ENCODE assay signal across 21 cellular contexts in genomic region chr2:241432824-241433448, GRCh38.
DNase-seq lines count a peak whose midpoint lies in the region; ATAC-seq and TF ChIP-seq lines count a peak whose summit lies in the region.
"Had no signal": no experiment of that assay in that cellular context is flagged by ENCODE, and none has a peak within 500 bp of the region (broad histone marks: within the 10 kb centered on the region; RNA-seq: fewer than 3 reads in every experiment).

No MANE protein-coding gene starts in this region.

- no peaks in the 10 kb centered on the region for H3K9me3 ChIP-seq in tibial nerve
- H3K9me3 ChIP-seq: BE2C, sigmoid colon had no signal

- TF ChIP-seq POLR2A in tibial nerve (IDR thresholded peaks at IDR 0.05) = no peak

- H3K4me1 ChIP-seq in tibial nerve = no peaks in the 10 kb centered on the region
- H3K4me1 ChIP-seq: BE2C, neural progenitor cell, sigmoid colon had no signal

- H3K4me3 ChIP-seq in tibial nerve = no peak overlapping the region
- H3K4me3 ChIP-seq: GM23248, neural progenitor cell, sigmoid colon had no signal

- DNase-seq in DMS153 (lab: John Stamatoyannopoulos, UW) (peak; percentile 68), NCI-H1436 (lab: John Stamatoyannopoulos, UW) (peak; percentile 51), NCI-H345 (lab: John Stamatoyannopoulos, UW) (peak; percentile 42), SKM-1 (lab: John Stamatoyannopoulos, UW; ENCODE audit: unreplicated experiment) (no peak), tibial nerve (ENCODE audit: low spot score in 2 of 2) (no peak)
- no peak for DNase-seq in activated CD4-positive, alpha-beta T cell treated with anti-CD3 and anti-CD28 coated beads, Interleukin-2, amount 50 U/mL, for 4 hours
- DNase-seq: activated CD8-positive, alpha-beta T cell treated with anti-CD3 and anti-CD28 coated beads for 36 hours; BE2C; glutamatergic neuron; GM23248; kidney; NCI-H1694 treated with DMSO at 0.1 percent for 48 hours; NCI-H526 treated with DMSO at 0.1 percent for 48 hours; sigmoid colon; SW 1271; T1000; trophoblast cell had no signal

- 85 to 87% methylated on average over 6 of the region's 6 CpGs for WGBS in tibial nerve, 2 donors

- ATAC-seq in GM21423 (IDR thresholded peaks at IDR 0.05; ENCODE audit: unreplicated experiment) = no peak
- ATAC-seq: activated CD8-positive, alpha-beta T cell treated with anti-CD3 and anti-CD28 coated beads for 36 hours had no signal

- H3K27ac ChIP-seq in VCaP = peak overlapping the region; percentile 70
- H3K27ac ChIP-seq in tibial nerve = no peak overlapping the region
- H3K27ac ChIP-seq: epithelial cell of prostate, GM23248, neural progenitor cell, sigmoid colon had no signal

- peaks cover 2 to 92% (median 10%) of the 10 kb centered on the region in 3 donors for H3K36me3 ChIP-seq in tibial nerve

- no peaks in the 10 kb centered on the region for H3K27me3 ChIP-seq in tibial nerve
- H3K27me3 ChIP-seq: BE2C, neural progenitor cell, sigmoid colon had no signal

- TF ChIP-seq EP300 in tibial nerve (IDR thresholded peaks at IDR 0.05) = no peak

- TF ChIP-seq CTCF in VCaP (conservative IDR thresholded peaks at IDR 0.05) = no peak
- TF ChIP-seq CTCF in tibial nerve (IDR thresholded peaks at IDR 0.05) = no peak

Comparison
In these comparisons a context has a peak if more than half of its experiments do, and no peak if none do; other contexts are left out.
1. DNase-seq: peak in DMS153 (single experiment), NCI-H1436 (single experiment) and NCI-H345 (single experiment); none in SKM-1 (single experiment), activated CD4-positive, alpha-beta T cell treated with anti-CD3 and anti-CD28 coated beads, Interleukin-2, amount 50 U/mL, for 4 hours (0 of 2) and tibial nerve (0 of 2).